In the genomic region with DNA sequence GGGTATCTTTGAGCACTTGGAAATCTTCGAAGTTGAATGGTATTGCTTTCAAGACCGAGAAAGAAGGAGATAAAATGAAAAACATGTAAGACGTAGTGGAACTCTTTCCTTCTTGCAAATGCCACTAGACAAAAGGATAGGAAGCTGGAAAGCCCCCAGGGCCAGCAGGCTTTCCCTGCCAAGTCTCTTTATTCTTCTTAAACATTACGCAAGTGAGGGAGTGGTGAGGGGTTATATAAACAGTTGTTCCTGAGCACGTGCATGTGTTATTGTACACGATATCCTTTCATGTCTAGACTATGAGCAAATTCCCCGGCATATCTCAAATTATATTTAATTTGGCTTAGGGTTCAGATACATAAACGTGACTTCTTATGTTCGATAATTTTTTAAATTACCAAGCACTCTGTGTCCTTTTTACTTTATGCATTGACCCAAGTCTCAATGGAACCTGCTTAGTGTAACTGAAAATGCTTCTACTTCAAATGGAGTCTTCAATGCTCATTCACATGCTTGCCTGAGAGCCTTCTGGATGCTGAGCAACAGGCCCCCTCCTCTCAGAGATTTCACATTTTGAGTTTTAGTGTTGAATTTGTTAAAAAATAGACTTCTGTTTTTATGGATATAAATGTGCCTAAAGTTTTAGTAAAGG, we compare ENCODE assay signal across 10 cellular contexts. TPM values are rescaled to one million over a fixed set of nuclear protein-coding genes. Genes with fewer than 3 reads are reported as not detected.
DNase-seq lines count a peak whose midpoint lies in the region; ATAC-seq, FAIRE-seq and TF ChIP-seq lines count a peak whose summit lies in the region.
"Had no signal": no experiment of that assay in that cellular context is flagged by ENCODE, and none has a peak within 500 bp of the region (broad histone marks: within the 10 kb centered on the region; RNA-seq: fewer than 3 reads in every experiment).

No MANE protein-coding gene starts in this region.

- TF ChIP-seq CTCF in coronary artery (IDR thresholded peaks at IDR 0.05) (no peak), MM.1S (IDR thresholded peaks at IDR 0.05; ENCODE audit: low read length) (no peak)

- WGBS in small intestine, 3 donors: 24 to 42% (median 41%) methylated on average over 9 of the region's 9 CpGs

- peak; percentile 78 for DNase-seq in H4 (ENCODE audit: low spot score)
- no peak for DNase-seq in coronary artery (ENCODE audit: low spot score)
- peak; percentile 97 for DNase-seq in iris pigment epithelial cell (ENCODE audit: low read depth)
- peak; percentile 44 for DNase-seq in small intestine
- DNase-seq in NCI-H2196 (lab: John Stamatoyannopoulos, UW; ENCODE audit: unreplicated experiment): no peak
- DNase-seq in activated gamma-delta T cell treated with Interleukin-2 at 50 U/mL for 16 hours: no peak
- DNase-seq in MM.1S: no peak
- DNase-seq: activated naive CD4-positive, alpha-beta T cell treated with anti-CD3 and anti-CD28 coated beads, Interleukin-2, amount 10 ng/mL, durations not matched to agents 7 days and 5 days; occipital lobe had no signal

- H3K9me3 ChIP-seq in small intestine (ENCODE audit: control insufficient read depth, low read depth) (no peaks in the 10 kb centered on the region), MM.1S (replicated peaks; ENCODE audit: insufficient read depth, low read length) (no peaks in the 10 kb centered on the region)

- no peaks in the 10 kb centered on the region for H4K20me1 ChIP-seq in MM.1S (ENCODE audit: insufficient read depth, low read length)

- no peak for FAIRE-seq in small intestine (lab: Jason Lieb, UNC)

- no peak overlapping the region for H3K9ac ChIP-seq in MM.1S (ENCODE audit: low read length)

- H3K4me2 ChIP-seq in MM.1S (ENCODE audit: low read depth, low read length): no peak overlapping the region

- peaks cover 3 to 12% of the 10 kb centered on the region in 2 donors for H3K36me3 ChIP-seq in small intestine (ENCODE audit: control insufficient read depth in 2 of 2, insufficient read depth in 2 of 2, low read length in 2 of 2)
- no peaks in the 10 kb centered on the region for H3K36me3 ChIP-seq in MM.1S (replicated peaks; ENCODE audit: insufficient read depth, low read length)

- no peak for ATAC-seq in GM19351 (IDR thresholded peaks at IDR 0.05; ENCODE audit: unreplicated experiment)

- H3K4me1 ChIP-seq in small intestine (ENCODE audit: control insufficient read depth in 2 of 2, insufficient read depth in 1 of 2, low read depth in 1 of 2, low read length in 1 of 2) (peaks cover 0 to 2% of the 10 kb centered on the region in 2 donors), MM.1S (ENCODE audit: low read length) (no peaks in the 10 kb centered on the region)

- no peaks in the 10 kb centered on the region for H3K9me2 ChIP-seq in MM.1S (replicated peaks; ENCODE audit: insufficient read depth, low read length)

- H3K4me3 ChIP-seq in coronary artery (peak overlapping the region; percentile 10), small intestine (ENCODE audit: low read depth in 1 of 2, low read length in 2 of 2) (no peak overlapping the region), MM.1S (ENCODE audit: low read length) (no peak overlapping the region)

- H3K27me3 ChIP-seq in small intestine (ENCODE audit: control insufficient read depth in 2 of 2, insufficient read depth in 2 of 2, low read length in 2 of 2) (no peaks in the 10 kb centered on the region), MM.1S (replicated peaks; ENCODE audit: insufficient read depth, low read length) (no peaks in the 10 kb centered on the region)

- no peaks in the 10 kb centered on the region for H3K79me2 ChIP-seq in MM.1S (ENCODE audit: low read length)

- H3K27ac ChIP-seq in coronary artery (peak overlapping the region in 1 of 2 donors; percentile 12), small intestine (ENCODE audit: low read depth in 1 of 2, low read length in 1 of 2) (no peak overlapping the region), MM.1S (ENCODE audit: low read length) (no peak overlapping the region)

- no peak overlapping the region for H2AFZ ChIP-seq in MM.1S (ENCODE audit: low read length)

- H3F3A ChIP-seq in MM.1S (ENCODE audit: insufficient read depth, low read length): no peaks in the 10 kb centered on the region

RNA-seq across cellular contexts. Expression of gene PPP2R1B, which starts 59.0 kb away (rescaled TPM):
- 29.3 and 42.4 TPM in 2 replicates for total RNA-seq in H4 (2014; rRNA removed; shearing (Covaris generic))
- 10 to 100 TPM in 2 of 3 donors, 1 to 10 TPM in 1; 9.5 to 16.5 (median 12.3) TPM for polyA plus RNA-seq in small intestine

Comparison
In these comparisons a context has a peak if more than half of its experiments do, and no peak if none do; other contexts are left out.
1. DNase-seq: peak in H4 (single experiment), iris pigment epithelial cell (single experiment) and small intestine (single experiment); none in coronary artery (single experiment), NCI-H2196 (single experiment), activated gamma-delta T cell treated with Interleukin-2 at 50 U/mL for 16 hours (single experiment) and MM.1S (single experiment).